ENCODE assay signal across 18 cellular contexts in the genomic region with DNA sequence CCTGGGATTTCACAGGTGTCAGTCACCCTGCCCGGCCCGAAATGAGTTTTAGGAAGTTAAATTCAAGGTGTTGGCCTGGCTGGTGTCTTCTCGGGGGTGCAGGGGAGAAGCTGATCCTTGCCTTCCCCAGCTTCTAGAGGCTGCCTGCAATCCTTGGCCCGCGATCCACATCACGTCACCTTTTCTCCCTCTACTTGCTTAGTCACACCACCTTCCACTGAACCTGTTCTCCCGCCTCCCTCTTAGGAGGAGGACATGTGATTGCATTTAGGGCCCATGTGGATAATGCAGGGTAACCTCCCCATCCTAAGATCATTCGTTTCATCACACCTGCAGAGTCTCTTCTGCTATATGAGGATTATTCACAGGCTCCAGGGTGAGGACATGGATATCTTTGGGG. TPM values are rescaled to one million over a fixed set of nuclear protein-coding genes. Genes with fewer than 3 reads are reported as not detected.
DNase-seq lines count a peak whose midpoint lies in the region; ATAC-seq and TF ChIP-seq lines count a peak whose summit lies in the region.
"Had no signal": no experiment of that assay in that cellular context is flagged by ENCODE, and none has a peak within 500 bp of the region (broad histone marks: within the 10 kb centered on the region; RNA-seq: fewer than 3 reads in every experiment).

No MANE protein-coding gene starts in this region.

- H3K4me1 ChIP-seq in Caco-2 (peaks cover 9% of the 10 kb centered on the region; the same call in 1 of the 2 replicates), mammary epithelial cell (ENCODE audit: insufficient read depth, low read length) (no peaks in the 10 kb centered on the region)
- H3K4me1 ChIP-seq: BLaER1, right atrium auricular region, stomach, upper lobe of left lung had no signal

- no peak overlapping the region for H3K27ac ChIP-seq in mammary epithelial cell (ENCODE audit: insufficient read depth, low read depth, low read length)
- H3K27ac ChIP-seq: BLaER1, right atrium auricular region, stomach, upper lobe of left lung had no signal

- intact Hi-C loops in Caco-2 (cut with micrococcal nuclease; ENCODE audit: unreplicated experiment) (no loop called here), mammary epithelial cell (cut with micrococcal nuclease) (no loop called here)

- POLR2A ChIA-PET in Caco-2 (lab: Charles Lee) = no interaction called here

- dilution Hi-C loops in mammary epithelial cell (cut with HindIII; ENCODE audit: low sequenced_read_pairs) = no loop called here

- H3K4me3 ChIP-seq in Caco-2 (ENCODE audit: low read depth, low read length) (no peak overlapping the region), mammary epithelial cell (replicated peaks in 1 of 3; ENCODE audit: insufficient read depth in 1 of 3, low read depth in 2 of 3, low read length in 3 of 3) (no peak overlapping the region)
- H3K4me3 ChIP-seq: BLaER1, right atrium auricular region, stomach, upper lobe of left lung had no signal

- DNase-seq in Caco-2 (peak; percentile 50 to 58), HPDE6-E6E7 (ENCODE audit: extremely low spot score) (peak; percentile 76), mammary epithelial cell (peak; percentile 56), kidney tubule cell (ENCODE audit: low spot score) (peak; percentile 16), H4 (ENCODE audit: low spot score) (no peak), occipital lobe (lab: John Stamatoyannopoulos, UW) (no peak)
- DNase-seq: activated naive CD8-positive, alpha-beta T cell treated with anti-CD3 and anti-CD28 coated beads, Interleukin-2, amount 10 ng/mL, durations not matched to agents 7 days and 5 days; kidney glomerular epithelial cell; NCI-H2081; NK-92 treated with Interleukin-12 subunit alpha and Interleukin-12 subunit beta, amount 100 ng/mL, for 24 hours; stimulated activated CD4-positive, alpha-beta T cell treated with anti-CD3 and anti-CD28 coated beads, Interleukin-12 subunit alpha, Interleukin-12 subunit beta, amount 100 ng/mL, for 4 hours; stomach had no signal

- no peaks in the 10 kb centered on the region for H4K20me1 ChIP-seq in mammary epithelial cell (ENCODE audit: insufficient read depth, low read length)
- H4K20me1 ChIP-seq: BLaER1 had no signal

- CTCF ChIA-PET in Caco-2 (lab: Charles Lee) = interaction anchor here (0.6 kb wide), 1 partner anchor 11 kb away, joined by 4 read pairs; no protein-coding TSS in a partner anchor
- CTCF ChIA-PET in mammary epithelial cell (lab: Charles Lee; ENCODE audit: low non-redundant PET) = no interaction called here

- no peak overlapping the region for H3K4me2 ChIP-seq in mammary epithelial cell (ENCODE audit: insufficient read depth, low read depth, low read length)
- H3K4me2 ChIP-seq: BLaER1 had no signal

- no peaks in the 10 kb centered on the region for H3K9me3 Mint-ChIP-seq in Caco-2 (ENCODE audit: unreplicated experiment)
- no peaks in the 10 kb centered on the region for H3K9me3 Mint-ChIP-seq in activated T-helper 17 cell treated with anti-CD3 and anti-CD28 coated beads, Interleukin-2, amount 50 U/mL, for 72 hours
- H3K9me3 Mint-ChIP-seq: activated naive CD8-positive, alpha-beta T cell treated with anti-CD3 and anti-CD28 coated beads, Interleukin-2, amount 10 ng/mL, durations not matched to agents 7 days and 5 days; memory B cell had no signal

- H3K27me3 Mint-ChIP-seq in Caco-2 (ENCODE audit: insufficient read depth, unreplicated experiment) = no peaks in the 10 kb centered on the region
- H3K27me3 Mint-ChIP-seq in activated T-helper 17 cell treated with anti-CD3 and anti-CD28 coated beads, Interleukin-2, amount 50 U/mL, for 72 hours = no peaks in the 10 kb centered on the region

- 83% methylated on average over 8 of the region's 8 CpGs for WGBS in mammary epithelial cell (ENCODE audit: low coverage, missing lambda C conversion rate)

- no peaks in the 10 kb centered on the region for H3K36me3 Mint-ChIP-seq in Caco-2 (ENCODE audit: insufficient read depth, unreplicated experiment)
- no peaks in the 10 kb centered on the region for H3K36me3 Mint-ChIP-seq in activated T-helper 17 cell treated with anti-CD3 and anti-CD28 coated beads, Interleukin-2, amount 50 U/mL, for 72 hours (ENCODE audit: low read depth)
- H3K36me3 Mint-ChIP-seq: activated naive CD8-positive, alpha-beta T cell treated with anti-CD3 and anti-CD28 coated beads, Interleukin-2, amount 10 ng/mL, durations not matched to agents 7 days and 5 days had no signal

- peaks cover 19% of the 10 kb centered on the region for H3K4me1 Mint-ChIP-seq in Caco-2 (ENCODE audit: low read depth, unreplicated experiment)
- no peaks in the 10 kb centered on the region for H3K4me1 Mint-ChIP-seq in activated T-helper 17 cell treated with anti-CD3 and anti-CD28 coated beads, Interleukin-2, amount 50 U/mL, for 72 hours
- H3K4me1 Mint-ChIP-seq: activated naive CD8-positive, alpha-beta T cell treated with anti-CD3 and anti-CD28 coated beads, Interleukin-2, amount 10 ng/mL, durations not matched to agents 7 days and 5 days; memory B cell had no signal

- H3K36me3 ChIP-seq in Caco-2 (ENCODE audit: control insufficient read depth, insufficient read depth, low read length) = no peaks in the 10 kb centered on the region
- no peaks in the 10 kb centered on the region for H3K36me3 ChIP-seq in mammary epithelial cell (ENCODE audit: insufficient read depth, low read length)
- H3K36me3 ChIP-seq: BLaER1, right atrium auricular region, stomach, upper lobe of left lung had no signal

- H2AFZ ChIP-seq in mammary epithelial cell (ENCODE audit: low read depth, low read length) = no peak overlapping the region

- H3K27ac Mint-ChIP-seq in Caco-2 (ENCODE audit: unreplicated experiment) = peak overlapping the region; percentile 51
- no peak overlapping the region for H3K27ac Mint-ChIP-seq in activated T-helper 17 cell treated with anti-CD3 and anti-CD28 coated beads, Interleukin-2, amount 50 U/mL, for 72 hours
- H3K27ac Mint-ChIP-seq: activated naive CD8-positive, alpha-beta T cell treated with anti-CD3 and anti-CD28 coated beads, Interleukin-2, amount 10 ng/mL, durations not matched to agents 7 days and 5 days; memory B cell had no signal

- in situ Hi-C loops in mammary epithelial cell (cut with MboI; ENCODE audit: low sequenced_read_pairs in 2 of 2) = no loop called here

- H3K27me3 ChIP-seq in Caco-2 (replicated peaks; ENCODE audit: control insufficient read depth, insufficient read depth, low read length) = no peaks in the 10 kb centered on the region
- no peaks in the 10 kb centered on the region for H3K27me3 ChIP-seq in mammary epithelial cell (ENCODE audit: insufficient read depth, low read length)
- H3K27me3 ChIP-seq: BLaER1, right atrium auricular region, stomach, upper lobe of left lung had no signal

- H3K4me3 Mint-ChIP-seq in Caco-2 (ENCODE audit: unreplicated experiment) = no peak overlapping the region
- no peak overlapping the region for H3K4me3 Mint-ChIP-seq in activated T-helper 17 cell treated with anti-CD3 and anti-CD28 coated beads, Interleukin-2, amount 50 U/mL, for 72 hours
- H3K4me3 Mint-ChIP-seq: activated naive CD8-positive, alpha-beta T cell treated with anti-CD3 and anti-CD28 coated beads, Interleukin-2, amount 10 ng/mL, durations not matched to agents 7 days and 5 days; memory B cell had no signal

- no peaks in the 10 kb centered on the region for H3K9me3 ChIP-seq in Caco-2
- H3K9me3 ChIP-seq in mammary epithelial cell (replicated peaks; ENCODE audit: insufficient read depth, low read length) = no peaks in the 10 kb centered on the region
- H3K9me3 ChIP-seq: BLaER1, right atrium auricular region, stomach, upper lobe of left lung had no signal

- H3K9ac ChIP-seq in mammary epithelial cell (ENCODE audit: insufficient read depth, low read length) = no peak overlapping the region
- H3K9ac ChIP-seq: BLaER1 had no signal

- no peak for ATAC-seq in activated T-helper 17 cell treated with anti-CD3 and anti-CD28 coated beads, Interleukin-2, amount 50 U/mL, for 72 hours (replicated peaks)
- ATAC-seq in HG03460 (IDR thresholded peaks at IDR 0.05; ENCODE audit: unreplicated experiment) = no peak

- H3K79me2 ChIP-seq in mammary epithelial cell (ENCODE audit: insufficient read depth, low read length) = no peaks in the 10 kb centered on the region

- BruUV-seq in Caco-2 (replicated peaks; lab: Mats Ljungman, UMichigan) (no TSS peak), mammary epithelial cell (replicated peaks; lab: Mats Ljungman, UMichigan) (no TSS peak)

- no peak for TF ChIP-seq CTCF in Caco-2 (IDR thresholded peaks at IDR 0.05; ENCODE audit: insufficient read depth in 1 of 2, low read depth in 1 of 2, low read length in 1 of 2, severe bottlenecking in 1 of 2, unreplicated experiment in 1 of 2)
- TF ChIP-seq CTCF in mammary epithelial cell (conservative IDR thresholded peaks at IDR 0.05 in 1 of 2, IDR thresholded peaks at IDR 0.05 in 1 of 2; ENCODE audit: extremely low read depth in 1 of 2, insufficient read depth in 1 of 2, low read depth in 1 of 2, low read length in 2 of 2) = no peak

RNA-seq across cellular contexts. Expression of a gene that starts 25.4 kb away (rescaled TPM):
- total RNA-seq in Caco-2 (2022) (78.5 and 79.2 TPM in 2 replicates), mammary epithelial cell (10 to 100 TPM; 37.5 to 69.8 TPM), occipital lobe (79.5 TPM)
- 23.4 TPM for polyA plus RNA-seq in mammary epithelial cell
- polyA minus RNA-seq in mammary epithelial cell = 68.9 TPM
- 10.2 and 12.0 TPM in 2 replicates for total RNA-seq in H4 (2014; rRNA removed; shearing (Covaris generic))
- total RNA-seq in activated T-helper 17 cell treated with anti-CD3 and anti-CD28 coated beads, Interleukin-2, amount 50 U/mL, for 72 hours = 10 to 100 TPM; 40.4 to 54.7 TPM

Comparison
In these comparisons a context has a peak if more than half of its experiments do, and no peak if none do; other contexts are left out.
1. DNase-seq: peak in Caco-2 (2 of 2), HPDE6-E6E7 (single experiment), mammary epithelial cell (single experiment) and kidney tubule cell (single experiment); none in H4 (single experiment) and occipital lobe (single experiment).